In genomic region chr12:113332688-113333087, GRCh38 we compare ENCODE assay signal across 14 cellular contexts. TPM values are rescaled to one million over a fixed set of nuclear protein-coding genes. Genes with fewer than 3 reads are reported as not detected.
DNase-seq lines count a peak whose midpoint lies in the region; ATAC-seq, FAIRE-seq and TF ChIP-seq lines count a peak whose summit lies in the region.
"Had no signal": no experiment of that assay in that cellular context is flagged by ENCODE, and none has a peak within 500 bp of the region (broad histone marks: within the 10 kb centered on the region; RNA-seq: fewer than 3 reads in every experiment).

No MANE protein-coding gene starts in this region.

- H3K4me1 ChIP-seq in endothelial cell of umbilical vein (ENCODE audit: control insufficient read depth, extremely low read depth, insufficient read depth, low read length), result peaks cover 25% of the 10 kb centered on the region
- no peaks in the 10 kb centered on the region for H3K4me1 ChIP-seq in rectal smooth muscle tissue (ENCODE audit: control insufficient read depth, insufficient read depth, low read length)
- peaks cover 22% of the 10 kb centered on the region for H3K4me1 ChIP-seq in HepG2 (ENCODE audit: insufficient read depth, low read length)

- H3K27ac Mint-ChIP-seq in CD4-positive, alpha-beta T cell, result peak overlapping the region; percentile 12
- H3K27ac Mint-ChIP-seq: activated CD4-positive, alpha-beta memory T cell treated with anti-CD3 and anti-CD28 coated beads, Interleukin-2, amount 10 ng/mL, durations not matched to agents 7 days and 5 days; progenitor cell of endocrine pancreas had no signal

- no peaks in the 10 kb centered on the region for H3K36me3 ChIP-seq in endothelial cell of umbilical vein (ENCODE audit: control insufficient read depth in 2 of 2, extremely low read depth in 1 of 2, insufficient read depth in 2 of 2, low read length in 2 of 2)
- H3K36me3 ChIP-seq in rectal smooth muscle tissue (ENCODE audit: control insufficient read depth, insufficient read depth, low read length), result peaks cover 3% of the 10 kb centered on the region
- H3K36me3 ChIP-seq in HepG2 (replicated peaks in 1 of 2; ENCODE audit: control insufficient read depth in 1 of 2, insufficient read depth in 2 of 2, low read length in 2 of 2), result no peaks in the 10 kb centered on the region

- no TSS peak for BruUV-seq in endothelial cell of umbilical vein (replicated peaks; lab: Mats Ljungman, UMichigan)
- BruUV-seq in HepG2 (replicated peaks; lab: Mats Ljungman, UMichigan), result no TSS peak

- no peaks in the 10 kb centered on the region for H3K9me3 Mint-ChIP-seq in CD4-positive, alpha-beta T cell
- H3K9me3 Mint-ChIP-seq: activated CD4-positive, alpha-beta memory T cell treated with anti-CD3 and anti-CD28 coated beads, Interleukin-2, amount 10 ng/mL, durations not matched to agents 7 days and 5 days had no signal

- no peak overlapping the region for H3K27ac ChIP-seq in CD4-positive, alpha-beta T cell (ENCODE audit: low read depth, low read length)
- H3K27ac ChIP-seq in HL-60 (replicated peaks) (peak overlapping the region; percentile 86; the same call in 1 of the 2 replicates), endothelial cell of umbilical vein (ENCODE audit: insufficient read depth, low read depth, low read length) (no peak overlapping the region), rectal smooth muscle tissue (ENCODE audit: low read depth, low read length) (no peak overlapping the region), HepG2 (ENCODE audit: extremely low read length, insufficient read depth, low read length) (no peak overlapping the region)
- H3K27ac ChIP-seq: body of pancreas, thyroid gland had no signal

- H3K27me3 Mint-ChIP-seq in CD4-positive, alpha-beta T cell, result no peaks in the 10 kb centered on the region
- H3K27me3 Mint-ChIP-seq: activated CD4-positive, alpha-beta memory T cell treated with anti-CD3 and anti-CD28 coated beads, Interleukin-2, amount 10 ng/mL, durations not matched to agents 7 days and 5 days had no signal

- no peaks in the 10 kb centered on the region for H3K27me3 ChIP-seq in CD4-positive, alpha-beta T cell (ENCODE audit: control insufficient read depth, insufficient read depth, low read length)
- H3K27me3 ChIP-seq in HL-60 (ENCODE audit: insufficient read depth, poor library complexity, severe bottlenecking) (no peaks in the 10 kb centered on the region), endothelial cell of umbilical vein (ENCODE audit: control insufficient read depth in 2 of 2, insufficient read depth in 2 of 2, low read length in 2 of 2) (no peaks in the 10 kb centered on the region), rectal smooth muscle tissue (ENCODE audit: control insufficient read depth, insufficient read depth, low read length) (no peaks in the 10 kb centered on the region), HepG2 (ENCODE audit: control insufficient read depth in 1 of 2, insufficient read depth in 2 of 2, low read length in 2 of 2) (0 out of 5 replicates have a peak, but pooled peaks cover 0 to under 1% of the 10 kb centered on the region in 2 experiments)
- H3K27me3 ChIP-seq: body of pancreas, thyroid gland had no signal

- H2AFZ ChIP-seq in endothelial cell of umbilical vein (ENCODE audit: low read depth, low read length) (no peak overlapping the region), HepG2 (ENCODE audit: low read length) (no peak overlapping the region)

- H3K4me3 ChIP-seq in HL-60 (replicated peaks; ENCODE audit: insufficient read depth, low read length) (peak overlapping the region; percentile 78), endothelial cell of umbilical vein (replicated peaks in 1 of 3; ENCODE audit: insufficient read depth in 1 of 3, low read depth in 1 of 3, low read length in 3 of 3) (no peak overlapping the region), rectal smooth muscle tissue (ENCODE audit: low read length) (peak overlapping the region; percentile 2), HepG2 (replicated peaks in 1 of 3; ENCODE audit: insufficient read depth in 1 of 3, low read depth in 2 of 3, low read length in 3 of 3) (no peak overlapping the region)
- H3K4me3 ChIP-seq: body of pancreas had no signal

- intact Hi-C loops in CD4-positive, alpha-beta T cell (cut with DNase I, micrococcal nuclease), result loop anchor here in 1 of 2 experiments (5.0 to 10.0 kb wide), 3 partner anchors 110 to 632 kb away; partner anchors contain the start of genes DDX54, RBM19, RITA1 and TPCN1
- intact Hi-C loops in endothelial cell of umbilical vein (cut with micrococcal nuclease), result loop anchor here (10.0 kb wide), 1 partner anchor 108 kb away; the partner anchor contains the start of gene TPCN1
- intact Hi-C loops in HepG2 (cut with micrococcal nuclease; ENCODE audit: unreplicated experiment), result no loop called here

- peaks cover 57% of the 10 kb centered on the region for H3K36me3 Mint-ChIP-seq in CD4-positive, alpha-beta T cell (ENCODE audit: low read depth)

- CTCF ChIA-PET in CD4-positive, alpha-beta T cell (lab: Charles Lee), result no interaction called here
- CTCF ChIA-PET in endothelial cell of umbilical vein (lab: Charles Lee), result interaction anchor here (1.9 kb wide), 1 partner anchor 92 kb away, joined by 11 read pairs; no protein-coding TSS in a partner anchor
- CTCF ChIA-PET in HepG2 (lab: Yijun Ruan, JAX; ENCODE audit: low intra/inter-chr PET ratio, low total read pairs), result no interaction called here

- in situ Hi-C loops in HepG2 (cut with HindIII; ENCODE audit: extremely low pct_ligation_motif_present, low pct_unique_long_range_greater_than_20kb), result no loop called here

- DNase-seq in CD4-positive, alpha-beta T cell, result no peak
- DNase-seq in HL-60 (ENCODE audit: low read depth in 1 of 2, low spot score in 1 of 2) (no peak), endothelial cell of umbilical vein (ENCODE audit: low read depth, low spot score) (no peak), HepG2 (ENCODE audit: low spot score) (no peak), NCI-H526 (lab: John Stamatoyannopoulos, UW) (no peak), islet precursor cell (no peak)
- DNase-seq: activated CD4-positive, alpha-beta memory T cell treated with anti-CD3 and anti-CD28 coated beads, Interleukin-2, amount 10 ng/mL, durations not matched to agents 7 days and 5 days; activated effector memory CD4-positive, alpha-beta T cell treated with anti-CD3 and anti-CD28 coated beads, Interleukin-2, amount 50 U/mL, for 16 hours; thyroid gland had no signal

- dilution Hi-C loops in endothelial cell of umbilical vein (cut with MboI; ENCODE audit: extremely low pct_ligation_motif_present, low sequenced_read_pairs), result no loop called here

- H4K20me1 ChIP-seq in endothelial cell of umbilical vein (replicated peaks; ENCODE audit: control insufficient read depth, extremely low read depth, insufficient read depth, low read length) (no peaks in the 10 kb centered on the region), HepG2 (ENCODE audit: insufficient read depth, low read length) (no peaks in the 10 kb centered on the region)

- H3K9me3 ChIP-seq in CD4-positive, alpha-beta T cell (ENCODE audit: control insufficient read depth, low read length), result no peaks in the 10 kb centered on the region
- H3K9me3 ChIP-seq in endothelial cell of umbilical vein (replicated peaks; ENCODE audit: control insufficient read depth, insufficient read depth, low read length) (no peaks in the 10 kb centered on the region), HepG2 (ENCODE audit: low read length) (no peaks in the 10 kb centered on the region)
- H3K9me3 ChIP-seq: body of pancreas, thyroid gland had no signal

- peak overlapping the region; percentile 99 for H3K4me3 Mint-ChIP-seq in CD4-positive, alpha-beta T cell

- TF ChIP-seq POLR2A in endothelial cell of umbilical vein (IDR thresholded peaks at IDR 0.05; ENCODE audit: low read depth, low read length), result no peak
- TF ChIP-seq POLR2A in HepG2 (IDR thresholded peaks at IDR 0.05; ENCODE audit: insufficient read depth in 1 of 2, low read depth in 2 of 2, low read length in 2 of 2), result no peak

- WGBS in HepG2 (ENCODE audit: low lambda C conversion rate), result 92% methylated on average over 12 of the region's 12 CpGs

- no peak for ATAC-seq in CD4-positive, alpha-beta T cell (ENCODE audit: poor library complexity)
- ATAC-seq in HepG2, result no peak
- ATAC-seq: body of pancreas had no signal

- no peak for TF ChIP-seq EP300 in HepG2 (IDR thresholded peaks at IDR 0.05; ENCODE audit: low read depth in 2 of 2, low read length in 2 of 2)
- TF ChIP-seq EP300 in HepG2 (CRISPR knock-in tag; IDR thresholded peaks at IDR 0.05; ENCODE audit: borderline replicate concordance), result no peak

- H3K79me2 ChIP-seq in endothelial cell of umbilical vein (ENCODE audit: control insufficient read depth, insufficient read depth, low read length) (peaks cover 6% of the 10 kb centered on the region), HepG2 (ENCODE audit: insufficient read depth, low read length) (no peaks in the 10 kb centered on the region)

- TF ChIP-seq CTCF in CD4-positive, alpha-beta T cell (IDR thresholded peaks at IDR 0.05), result no peak
- TF ChIP-seq CTCF in HL-60 (IDR thresholded peaks at IDR 0.05; ENCODE audit: insufficient read depth, low read length), result no peak
- no peak for TF ChIP-seq CTCF in endothelial cell of umbilical vein (IDR thresholded peaks at IDR 0.05; ENCODE audit: extremely low read depth in 1 of 2, insufficient read depth in 1 of 2, low read depth in 1 of 2, low read length in 2 of 2)
- TF ChIP-seq CTCF in HepG2 (CRISPR knock-in tag; IDR thresholded peaks at IDR 0.05), result no peak

- H3K9ac ChIP-seq in endothelial cell of umbilical vein (replicated peaks; ENCODE audit: extremely low read depth, insufficient read depth, low read length) (no peak overlapping the region), rectal smooth muscle tissue (ENCODE audit: low read length) (no peak overlapping the region), HepG2 (ENCODE audit: insufficient read depth, low read depth, low read length) (no peak overlapping the region)

- no peak for TF ChIP-seq RAD21 in HepG2 (CRISPR knock-in tag; IDR thresholded peaks at IDR 0.05)

- FAIRE-seq in endothelial cell of umbilical vein (lab: Jason Lieb, UNC), result no peak
- FAIRE-seq in HepG2 (lab: Jason Lieb, UNC), result no peak
- FAIRE-seq: G401.6, TTC549 had no signal

- peaks cover 59% of the 10 kb centered on the region for H3K4me1 Mint-ChIP-seq in CD4-positive, alpha-beta T cell (ENCODE audit: low read depth)

- peak overlapping the region; percentile 5 for H3K4me2 ChIP-seq in endothelial cell of umbilical vein (ENCODE audit: insufficient read depth, low read length)
- no peak overlapping the region for H3K4me2 ChIP-seq in HepG2 (ENCODE audit: low read depth, low read length)

- POLR2A ChIA-PET in CD4-positive, alpha-beta T cell (lab: Charles Lee), result interaction anchor here (0.6 to 0.7 kb wide), 2 partner anchors 30 to 146 kb away, joined by 3 read pairs; no protein-coding TSS in a partner anchor
- POLR2A ChIA-PET in endothelial cell of umbilical vein (lab: Charles Lee), result no interaction called here
- POLR2A ChIA-PET in HepG2 (lab: Yijun Ruan, JAX), result no interaction called here

- no peaks in the 10 kb centered on the region for H3K9me1 ChIP-seq in endothelial cell of umbilical vein (replicated peaks; ENCODE audit: control insufficient read depth, extremely low read depth, insufficient read depth, low read length)

RNA-seq across cellular contexts. Expression of gene SLC8B1, which starts 2.2 kb away (rescaled TPM):
- total RNA-seq in CD4-positive, alpha-beta T cell, result 10 to 100 TPM; 85.3 to 92.7 TPM
- total RNA-seq in endothelial cell of umbilical vein (28.4 and 29.9 TPM in 2 replicates), HepG2 (2016; rRNA removed; fragmentation: Illumina TruSeq; extraction: Trizol) (3.3 and 6.8 TPM in 2 replicates)
- polyA plus RNA-seq in endothelial cell of umbilical vein (45.4 and 50.6 TPM in 2 replicates), HepG2 (2011; rRNA removed) (8.0 and 10.8 TPM in 2 replicates)
- polyA plus RNA-seq in endothelial cell of umbilical vein (2011; cell fraction: cytosol; rRNA removed), result 19.8 and 20.2 TPM in 2 replicates
- 58.1 and 60.3 TPM in 2 replicates for polyA plus RNA-seq in endothelial cell of umbilical vein (2011; cell fraction: nucleus; rRNA removed)
- polyA plus RNA-seq in endothelial cell of umbilical vein (2012), result 33.6 TPM in 2 replicates
- 52.3 and 56.8 TPM in 2 replicates for polyA minus RNA-seq in endothelial cell of umbilical vein
- polyA minus RNA-seq in endothelial cell of umbilical vein (2011; cell fraction: cytosol; rRNA and poly(A)+ RNA removed), result 20.8 TPM
- polyA minus RNA-seq in endothelial cell of umbilical vein (2011; cell fraction: nucleus; rRNA and poly(A)+ RNA removed), result 22.2 and 26.7 TPM in 2 replicates
- 1.4 and 1.8 TPM in 2 replicates for total RNA-seq in HepG2 (2016; cell fraction: cytosol; rRNA removed; fragmentation: Illumina TruSeq; extraction: Trizol; ENCODE audit: low read depth)
- total RNA-seq in HepG2 (2016; cell fraction: insoluble cytoplasmic fraction; rRNA removed; fragmentation: Illumina TruSeq; extraction: Trizol), result 3.2 and 8.2 TPM in 2 replicates
- total RNA-seq in HepG2 (2016; cell fraction: membrane; rRNA removed; fragmentation: Illumina TruSeq; extraction: Trizol), result 3.1 TPM in 2 replicates
- 8.8 and 10.7 TPM in 2 replicates for total RNA-seq in HepG2 (2016; cell fraction: nucleus; rRNA removed; fragmentation: Illumina TruSeq; extraction: Trizol)
- polyA plus RNA-seq in HepG2 (2011; cell fraction: cytosol; rRNA removed), result 6.6 and 7.8 TPM in 2 replicates
- 20.3 and 24.2 TPM in 2 replicates for polyA plus RNA-seq in HepG2 (2011; cell fraction: nucleus; rRNA removed)
- 3.0 and 3.5 TPM in 2 replicates for polyA plus RNA-seq in HepG2 (2012)
- 0.63 and 0.74 TPM in 2 replicates for polyA plus RNA-seq in HepG2 (2016; cell fraction: cytosol; fragmentation: Illumina TruSeq; extraction: Trizol; ENCODE audit: low read depth)
- 3.0 and 3.7 TPM in 2 replicates for polyA plus RNA-seq in HepG2 (2016; cell fraction: insoluble cytoplasmic fraction; fragmentation: Illumina TruSeq; extraction: Trizol; ENCODE audit: low read depth)
- 1.5 and 2.2 TPM in 2 replicates for polyA plus RNA-seq in HepG2 (2016; cell fraction: membrane; fragmentation: Illumina TruSeq; extraction: Trizol; ENCODE audit: low read depth)
- polyA plus RNA-seq in HepG2 (2016; cell fraction: nucleus; fragmentation: Illumina TruSeq; extraction: Trizol; ENCODE audit: insufficient read depth, low read depth), result 19.5 and 22.7 TPM in 2 replicates
- 25.8 and 85.0 TPM in 2 replicates for polyA minus RNA-seq in HepG2 (2011; rRNA and poly(A)+ RNA removed; ENCODE audit: low replicate concordance)
- 5.1 and 6.3 TPM in 2 replicates for polyA minus RNA-seq in HepG2 (2011; cell fraction: cytosol; rRNA and poly(A)+ RNA removed)
- polyA minus RNA-seq in HepG2 (2011; cell fraction: nucleus; rRNA and poly(A)+ RNA removed), result 6.6 and 7.5 TPM in 2 replicates

RNA-seq across cellular contexts. Expression of gene PLBD2, which starts 25.7 kb away (rescaled TPM):
- total RNA-seq in CD4-positive, alpha-beta T cell, result 10 to 100 TPM; 10.4 to 12.2 TPM
- total RNA-seq in endothelial cell of umbilical vein (44.8 and 46.8 TPM in 2 replicates), HepG2 (2016; rRNA removed; fragmentation: Illumina TruSeq; extraction: Trizol) (5.5 and 8.5 TPM in 2 replicates)
- polyA plus RNA-seq in endothelial cell of umbilical vein (20.3 and 24.4 TPM in 2 replicates), HepG2 (2011; rRNA removed) (6.7 and 9.2 TPM in 2 replicates)
- 18.7 and 19.9 TPM in 2 replicates for polyA plus RNA-seq in endothelial cell of umbilical vein (2011; cell fraction: cytosol; rRNA removed)
- polyA plus RNA-seq in endothelial cell of umbilical vein (2011; cell fraction: nucleus; rRNA removed), result 11.3 TPM in 2 replicates
- polyA plus RNA-seq in endothelial cell of umbilical vein (2012), result 34.8 and 40.2 TPM in 2 replicates
- 46.2 and 53.5 TPM in 2 replicates for polyA minus RNA-seq in endothelial cell of umbilical vein
- polyA minus RNA-seq in endothelial cell of umbilical vein (2011; cell fraction: cytosol; rRNA and poly(A)+ RNA removed), result 11.6 TPM
- 11.0 and 11.3 TPM in 2 replicates for polyA minus RNA-seq in endothelial cell of umbilical vein (2011; cell fraction: nucleus; rRNA and poly(A)+ RNA removed)
- 0.81 and 0.88 TPM in 2 replicates for total RNA-seq in HepG2 (2016; cell fraction: cytosol; rRNA removed; fragmentation: Illumina TruSeq; extraction: Trizol; ENCODE audit: low read depth)
- total RNA-seq in HepG2 (2016; cell fraction: insoluble cytoplasmic fraction; rRNA removed; fragmentation: Illumina TruSeq; extraction: Trizol), result 7.0 and 7.8 TPM in 2 replicates
- total RNA-seq in HepG2 (2016; cell fraction: membrane; rRNA removed; fragmentation: Illumina TruSeq; extraction: Trizol), result 2.5 and 3.2 TPM in 2 replicates
- 15.0 and 17.9 TPM in 2 replicates for total RNA-seq in HepG2 (2016; cell fraction: nucleus; rRNA removed; fragmentation: Illumina TruSeq; extraction: Trizol)
- 8.0 and 9.7 TPM in 2 replicates for polyA plus RNA-seq in HepG2 (2011; cell fraction: cytosol; rRNA removed)
- 11.1 and 13.1 TPM in 2 replicates for polyA plus RNA-seq in HepG2 (2011; cell fraction: nucleus; rRNA removed)
- polyA plus RNA-seq in HepG2 (2012), result 10.7 and 11.6 TPM in 2 replicates
- polyA plus RNA-seq in HepG2 (2016; cell fraction: cytosol; fragmentation: Illumina TruSeq; extraction: Trizol; ENCODE audit: low read depth), result 1.7 and 1.8 TPM in 2 replicates
- 7.6 and 10.5 TPM in 2 replicates for polyA plus RNA-seq in HepG2 (2016; cell fraction: insoluble cytoplasmic fraction; fragmentation: Illumina TruSeq; extraction: Trizol; ENCODE audit: low read depth)
- 2.6 and 3.9 TPM in 2 replicates for polyA plus RNA-seq in HepG2 (2016; cell fraction: membrane; fragmentation: Illumina TruSeq; extraction: Trizol; ENCODE audit: low read depth)
- polyA plus RNA-seq in HepG2 (2016; cell fraction: nucleus; fragmentation: Illumina TruSeq; extraction: Trizol; ENCODE audit: insufficient read depth, low read depth), result 33.1 and 37.0 TPM in 2 replicates
- polyA minus RNA-seq in HepG2 (2011; rRNA and poly(A)+ RNA removed; ENCODE audit: low replicate concordance), result 12.2 and 26.0 TPM in 2 replicates
- 14.8 and 15.8 TPM in 2 replicates for polyA minus RNA-seq in HepG2 (2011; cell fraction: cytosol; rRNA and poly(A)+ RNA removed)
- polyA minus RNA-seq in HepG2 (2011; cell fraction: nucleus; rRNA and poly(A)+ RNA removed), result 5.7 and 7.3 TPM in 2 replicates

Comparison
In these comparisons a context has a peak if more than half of its experiments do, and no peak if none do; other contexts are left out.
1. H3K4me3 ChIP-seq: peak in HL-60 (single experiment) and rectal smooth muscle tissue (single experiment); none in endothelial cell of umbilical vein (0 of 3) and HepG2 (0 of 3).